In genomic region chr1:117653732-117654484, GRCh38 we compare ENCODE assay signal across 11 cellular contexts. TPM values are rescaled to one million over a fixed set of nuclear protein-coding genes. Genes with fewer than 3 reads are reported as not detected.
DNase-seq lines count a peak whose midpoint lies in the region; ATAC-seq and TF ChIP-seq lines count a peak whose summit lies in the region.
"Had no signal": no experiment of that assay in that cellular context is flagged by ENCODE, and none has a peak within 500 bp of the region (broad histone marks: within the 10 kb centered on the region; RNA-seq: fewer than 3 reads in every experiment).

No MANE protein-coding gene starts in this region.

- intact Hi-C loops in MCF 10A (cut with micrococcal nuclease): no loop called here
- intact Hi-C loops in mammary epithelial cell (cut with micrococcal nuclease): no loop called here
- intact Hi-C loops in activated T-helper 2 cell treated with anti-CD3 and anti-CD28 coated beads, Interferon-gamma antibody, Interleukin-2, Interleukin-4, amounts not matched to agents 10 μg/mL and 5 μg/mL and 100 μg/mL, durations not matched to agents 14 hours and 24 hours and 36 hours (cut with micrococcal nuclease): loop anchor here (1.0 kb wide), 1 partner anchor 19 kb away; no protein-coding TSS in a partner anchor

- H3K9me3 ChIP-seq in mammary epithelial cell (replicated peaks; ENCODE audit: insufficient read depth, low read length): no peaks in the 10 kb centered on the region
- H3K9me3 ChIP-seq: left ventricle myocardium inferior, SJSA1 had no signal

- TF ChIP-seq CTCF in MCF 10A (IDR thresholded peaks at IDR 0.05; ENCODE audit: unreplicated experiment) (no peak), mammary epithelial cell (conservative IDR thresholded peaks at IDR 0.05 in 1 of 2, IDR thresholded peaks at IDR 0.05 in 1 of 2; ENCODE audit: extremely low read depth in 1 of 2, insufficient read depth in 1 of 2, low read depth in 1 of 2, low read length in 2 of 2) (no peak)

- no peaks in the 10 kb centered on the region for H3K27me3 Mint-ChIP-seq in MCF 10A (ENCODE audit: insufficient read depth, unreplicated experiment)
- peaks cover 10% of the 10 kb centered on the region for H3K27me3 Mint-ChIP-seq in activated T-helper 2 cell treated with anti-CD3 and anti-CD28 coated beads, Interferon-gamma antibody, Interleukin-2, Interleukin-4, amounts not matched to agents 10 μg/mL and 5 μg/mL and 100 μg/mL, durations not matched to agents 14 hours and 24 hours and 36 hours (ENCODE audit: low read depth)
- peaks cover 46% of the 10 kb centered on the region for H3K27me3 Mint-ChIP-seq in stimulated activated naive CD8-positive, alpha-beta T cell treated with anti-CD3 and anti-CD28 coated beads, Interleukin-15, Interleukin-2, amounts not matched to agents 100 ng/mL and 50 ng/mL, for 24 hours

- no peak overlapping the region for H3K9ac ChIP-seq in mammary epithelial cell (ENCODE audit: insufficient read depth, low read length)

- in situ Hi-C loops in mammary epithelial cell (cut with MboI; ENCODE audit: low sequenced_read_pairs in 2 of 2): no loop called here

- POLR2A ChIA-PET in MCF 10A (lab: Yijun Ruan, JAX): interaction anchor here (0.9 to 2.2 kb wide), 3 partner anchors 27 to 100 kb away, joined by 4 to 10 read pairs (median 4); partner anchors contain the start of gene TENT5C

- no TSS peak for BruUV-seq in MCF 10A (replicated peaks; lab: Mats Ljungman, UMichigan)
- no TSS peak for BruUV-seq in mammary epithelial cell (replicated peaks; lab: Mats Ljungman, UMichigan)

- no peaks in the 10 kb centered on the region for H4K20me1 ChIP-seq in mammary epithelial cell (ENCODE audit: insufficient read depth, low read length)

- H3K4me1 ChIP-seq in mammary epithelial cell (ENCODE audit: insufficient read depth, low read length): peaks cover 10% of the 10 kb centered on the region

- peak; percentile 1 for ATAC-seq in HG03469 (IDR thresholded peaks at IDR 0.05; ENCODE audit: unreplicated experiment)

- no peak overlapping the region for H3K4me2 ChIP-seq in mammary epithelial cell (ENCODE audit: insufficient read depth, low read depth, low read length)

- H3K27ac Mint-ChIP-seq in MCF 10A (ENCODE audit: low read depth, unreplicated experiment): no peak overlapping the region
- peak overlapping the region; percentile 63 for H3K27ac Mint-ChIP-seq in activated T-helper 2 cell treated with anti-CD3 and anti-CD28 coated beads, Interferon-gamma antibody, Interleukin-2, Interleukin-4, amounts not matched to agents 10 μg/mL and 5 μg/mL and 100 μg/mL, durations not matched to agents 14 hours and 24 hours and 36 hours
- peak overlapping the region; percentile 72 for H3K27ac Mint-ChIP-seq in stimulated activated naive CD8-positive, alpha-beta T cell treated with anti-CD3 and anti-CD28 coated beads, Interleukin-15, Interleukin-2, amounts not matched to agents 100 ng/mL and 50 ng/mL, for 24 hours

- DNase-seq in MCF 10A (ENCODE audit: unreplicated experiment) (peak; percentile 32), mammary epithelial cell (no peak), NCI-H510A treated with DMSO at 0.1 percent for 48 hours (lab: John Stamatoyannopoulos, UW) (no peak), Ammon's horn (ENCODE audit: low spot score) (no peak), NCI-H2107 treated with DMSO at 0.1 percent for 48 hours (lab: John Stamatoyannopoulos, UW; ENCODE audit: unreplicated experiment) (no peak)
- DNase-seq in activated T-helper 2 cell treated with anti-CD3 and anti-CD28 coated beads, Interferon-gamma antibody, Interleukin-2, Interleukin-4, amounts not matched to agents 10 μg/mL and 5 μg/mL and 100 μg/mL, durations not matched to agents 14 hours and 24 hours and 36 hours (ENCODE audit: low spot score): no peak
- DNase-seq: C1 segment of cervical spinal cord, left ventricle myocardium inferior had no signal

- no peaks in the 10 kb centered on the region for H3K36me3 ChIP-seq in mammary epithelial cell (ENCODE audit: insufficient read depth, low read length)
- H3K36me3 ChIP-seq: left ventricle myocardium inferior, SJSA1 had no signal

- CTCF ChIA-PET in MCF 10A (lab: Yijun Ruan, JAX): interaction anchor here (2.5 to 2.9 kb wide), 2 partner anchors 100 to 104 kb away, joined by 15 to 16 read pairs; no protein-coding TSS in a partner anchor
- CTCF ChIA-PET in mammary epithelial cell (lab: Charles Lee; ENCODE audit: low non-redundant PET): no interaction called here

- no peak overlapping the region for H3K27ac ChIP-seq in mammary epithelial cell (ENCODE audit: insufficient read depth, low read depth, low read length)
- H3K27ac ChIP-seq: left ventricle myocardium inferior, SJSA1 had no signal

- dilution Hi-C loops in mammary epithelial cell (cut with HindIII; ENCODE audit: low sequenced_read_pairs): no loop called here

- no peaks in the 10 kb centered on the region for H3K27me3 ChIP-seq in mammary epithelial cell (ENCODE audit: insufficient read depth, low read length)
- H3K27me3 ChIP-seq: SJSA1 had no signal

- H3K4me3 Mint-ChIP-seq in MCF 10A (ENCODE audit: unreplicated experiment): no peak overlapping the region
- peak overlapping the region; percentile 44 for H3K4me3 Mint-ChIP-seq in activated T-helper 2 cell treated with anti-CD3 and anti-CD28 coated beads, Interferon-gamma antibody, Interleukin-2, Interleukin-4, amounts not matched to agents 10 μg/mL and 5 μg/mL and 100 μg/mL, durations not matched to agents 14 hours and 24 hours and 36 hours (ENCODE audit: low read depth)
- peak overlapping the region; percentile 62 for H3K4me3 Mint-ChIP-seq in stimulated activated naive CD8-positive, alpha-beta T cell treated with anti-CD3 and anti-CD28 coated beads, Interleukin-15, Interleukin-2, amounts not matched to agents 100 ng/mL and 50 ng/mL, for 24 hours

- no peak overlapping the region for H2AFZ ChIP-seq in mammary epithelial cell (ENCODE audit: low read depth, low read length)

- H3K79me2 ChIP-seq in mammary epithelial cell (ENCODE audit: insufficient read depth, low read length): no peaks in the 10 kb centered on the region

- H3K4me3 ChIP-seq in mammary epithelial cell (replicated peaks in 1 of 3; ENCODE audit: insufficient read depth in 1 of 3, low read depth in 2 of 3, low read length in 3 of 3): no peak overlapping the region
- H3K4me3 ChIP-seq: left ventricle myocardium inferior, SJSA1 had no signal

- H3K36me3 Mint-ChIP-seq in MCF 10A (ENCODE audit: insufficient read depth, unreplicated experiment): no peaks in the 10 kb centered on the region
- H3K36me3 Mint-ChIP-seq in activated T-helper 2 cell treated with anti-CD3 and anti-CD28 coated beads, Interferon-gamma antibody, Interleukin-2, Interleukin-4, amounts not matched to agents 10 μg/mL and 5 μg/mL and 100 μg/mL, durations not matched to agents 14 hours and 24 hours and 36 hours (ENCODE audit: low read depth): no peaks in the 10 kb centered on the region
- H3K36me3 Mint-ChIP-seq in stimulated activated naive CD8-positive, alpha-beta T cell treated with anti-CD3 and anti-CD28 coated beads, Interleukin-15, Interleukin-2, amounts not matched to agents 100 ng/mL and 50 ng/mL, for 24 hours (ENCODE audit: low read depth): no peaks in the 10 kb centered on the region

- H3K4me1 Mint-ChIP-seq in MCF 10A (ENCODE audit: insufficient read depth, unreplicated experiment): peaks cover 23% of the 10 kb centered on the region
- peaks cover 78% of the 10 kb centered on the region for H3K4me1 Mint-ChIP-seq in activated T-helper 2 cell treated with anti-CD3 and anti-CD28 coated beads, Interferon-gamma antibody, Interleukin-2, Interleukin-4, amounts not matched to agents 10 μg/mL and 5 μg/mL and 100 μg/mL, durations not matched to agents 14 hours and 24 hours and 36 hours (ENCODE audit: low read depth)
- peaks cover 75% of the 10 kb centered on the region for H3K4me1 Mint-ChIP-seq in stimulated activated naive CD8-positive, alpha-beta T cell treated with anti-CD3 and anti-CD28 coated beads, Interleukin-15, Interleukin-2, amounts not matched to agents 100 ng/mL and 50 ng/mL, for 24 hours (ENCODE audit: low read depth)

- no peaks in the 10 kb centered on the region for H3K9me3 Mint-ChIP-seq in MCF 10A (ENCODE audit: unreplicated experiment)
- no peaks in the 10 kb centered on the region for H3K9me3 Mint-ChIP-seq in activated T-helper 2 cell treated with anti-CD3 and anti-CD28 coated beads, Interferon-gamma antibody, Interleukin-2, Interleukin-4, amounts not matched to agents 10 μg/mL and 5 μg/mL and 100 μg/mL, durations not matched to agents 14 hours and 24 hours and 36 hours
- no peaks in the 10 kb centered on the region for H3K9me3 Mint-ChIP-seq in stimulated activated naive CD8-positive, alpha-beta T cell treated with anti-CD3 and anti-CD28 coated beads, Interleukin-15, Interleukin-2, amounts not matched to agents 100 ng/mL and 50 ng/mL, for 24 hours

- 34% methylated on average over 11 of the region's 11 CpGs for WGBS in mammary epithelial cell (ENCODE audit: low coverage, missing lambda C conversion rate)

RNA-seq across cellular contexts. Expression of gene TENT5C, which starts 48.1 kb away (rescaled TPM):
- total RNA-seq in MCF 10A (2022) (0.05 TPM in 1 of 2 replicates, not detected in the other), mammary epithelial cell (under 1 TPM; 0.17 to 0.35 TPM)
- 0.11 TPM for polyA plus RNA-seq in mammary epithelial cell
- not detected for polyA minus RNA-seq in mammary epithelial cell
- total RNA-seq in activated T-helper 2 cell treated with anti-CD3 and anti-CD28 coated beads, Interferon-gamma antibody, Interleukin-2, Interleukin-4, amounts not matched to agents 10 μg/mL and 5 μg/mL and 100 μg/mL, durations not matched to agents 14 hours and 24 hours and 36 hours: 11.2 and 11.6 TPM in 2 replicates
